Comparison of ENCODE assay signal across 8 cellular contexts in the genomic region with DNA sequence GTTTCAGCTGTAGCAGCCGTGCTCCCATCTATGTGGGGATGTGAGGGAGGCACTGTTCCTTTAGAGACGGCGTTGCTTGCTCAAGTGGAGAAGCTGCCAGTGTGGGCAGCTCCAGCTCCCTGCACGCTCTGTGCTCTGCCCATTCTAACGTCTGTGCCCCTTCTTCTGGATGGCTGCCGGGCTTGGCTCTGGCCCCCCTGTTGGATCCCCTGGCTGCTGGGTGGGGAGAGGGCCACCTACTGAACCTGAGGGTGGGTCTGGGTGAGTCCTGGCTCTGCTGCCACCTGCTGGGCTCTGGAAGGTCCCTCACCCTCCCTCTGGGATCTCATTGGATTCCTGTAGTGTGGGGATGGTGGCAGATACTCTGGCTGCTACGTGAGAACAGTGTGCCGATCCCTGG. TPM values are rescaled to one million over a fixed set of nuclear protein-coding genes. Genes with fewer than 3 reads are reported as not detected.
DNase-seq lines count a peak whose midpoint lies in the region; ATAC-seq and TF ChIP-seq lines count a peak whose summit lies in the region.

No MANE protein-coding gene starts in this region.

- H3K9me3 ChIP-seq in hepatocyte (ENCODE audit: low read depth) = no peaks in the 10 kb centered on the region

- H3K27me3 ChIP-seq in BJ (ENCODE audit: control insufficient read depth, insufficient read depth, low read length) = no peaks in the 10 kb centered on the region
- H3K27me3 ChIP-seq in hepatocyte = no peaks in the 10 kb centered on the region

- peaks cover 39% of the 10 kb centered on the region for H3K4me1 ChIP-seq in hepatocyte (ENCODE audit: insufficient read depth)

- H3K9me2 ChIP-seq in hepatocyte (replicated peaks; ENCODE audit: insufficient read depth) = no peaks in the 10 kb centered on the region

- no peak for ATAC-seq in GM21381 (IDR thresholded peaks at IDR 0.05; ENCODE audit: unreplicated experiment)

- TF ChIP-seq CTCF in BJ (IDR thresholded peaks at IDR 0.05; ENCODE audit: insufficient read depth, low read depth, low read length) (peak; percentile 82), GM20000 (IDR thresholded peaks at IDR 0.05; ENCODE audit: extremely low read depth, missing control alignments) (peak; percentile 19), hepatocyte (IDR thresholded peaks at IDR 0.05; ENCODE audit: poor library complexity) (peak; percentile 72)

- H3K4me3 ChIP-seq in BJ (ENCODE audit: low read depth, low read length) = no peak overlapping the region
- no peak overlapping the region for H3K4me3 ChIP-seq in hepatocyte

- H3K36me3 ChIP-seq in BJ (ENCODE audit: control insufficient read depth, insufficient read depth, low read length) = peaks cover 26% of the 10 kb centered on the region
- H3K36me3 ChIP-seq in hepatocyte (replicated peaks; ENCODE audit: insufficient read depth, low read depth) = no peaks in the 10 kb centered on the region

- peaks cover 23% of the 10 kb centered on the region for H4K20me1 ChIP-seq in hepatocyte (ENCODE audit: insufficient read depth, poor library complexity, severe bottlenecking)

- CTCF ChIA-PET in BJ (lab: Yijun Ruan, JAX) = interaction anchor here (0.7 to 2.1 kb wide), 8 partner anchors 9 to 489 kb away, joined by 3 to 8 read pairs (median 4); no protein-coding TSS in a partner anchor

- H3K4me2 ChIP-seq in hepatocyte = peak overlapping the region; percentile 34

- POLR2A ChIA-PET in BJ (lab: Charles Lee) = no interaction called here

- H3K79me2 ChIP-seq in hepatocyte = peaks cover 49% of the 10 kb centered on the region

- DNase-seq in BJ (ENCODE audit: low read depth) = no peak
- peak; percentile 73 for DNase-seq in GM20000 (ENCODE audit: low spot score)
- peak; percentile 27 for DNase-seq in RPMI7951 (ENCODE audit: low read depth)
- peak; percentile 82 for DNase-seq in hepatocyte (ENCODE audit: low spot score)
- DNase-seq in stimulated activated CD4-positive, alpha-beta T cell treated with anti-CD3 and anti-CD28 coated beads, Interleukin-15, amount 100 ng/mL, for 24 hours = peak; percentile 67
- DNase-seq in NCI-H2081 treated with DMSO at 0.1 percent for 48 hours (lab: John Stamatoyannopoulos, UW) = no peak

- WGBS in hepatocyte (ENCODE audit: low lambda C conversion rate, missing lambda C conversion rate) = 46% methylated on average over 7 of the region's 8 CpGs

- no peak overlapping the region for H2AFZ ChIP-seq in hepatocyte

- H3K27ac ChIP-seq in angular gyrus (ENCODE audit: low read depth, low read length) (peak overlapping the region; percentile 88), hepatocyte (peak overlapping the region; percentile 85)

RNA-seq across cellular contexts. Expression of a gene that starts 5.0 kb away (rescaled TPM):
- 85.9 and 152 TPM in 2 replicates for polyA plus RNA-seq in BJ (2011; rRNA removed)
- polyA minus RNA-seq in BJ (2011; rRNA and poly(A)+ RNA removed) = 78.9 and 95.6 TPM in 2 replicates
- 97.3 and 116 TPM in 2 replicates for total RNA-seq in RPMI7951 (2014; rRNA removed; shearing (Covaris generic))
- total RNA-seq in hepatocyte = 115 and 140 TPM in 2 replicates
- polyA plus RNA-seq in hepatocyte = 191 and 205 TPM in 2 replicates

RNA-seq across cellular contexts. Expression of a gene that starts 19.2 kb away (rescaled TPM):
- polyA plus RNA-seq in BJ (2011; rRNA removed) (0.10 and 0.12 TPM in 2 replicates), hepatocyte (0.32 and 0.42 TPM in 2 replicates)
- polyA minus RNA-seq in BJ (2011; rRNA and poly(A)+ RNA removed) = 0.05 TPM in 2 replicates
- 0.10 TPM in 1 of 2 replicates, not detected in the other for total RNA-seq in RPMI7951 (2014; rRNA removed; shearing (Covaris generic))
- total RNA-seq in hepatocyte = 1.00 and 1.3 TPM in 2 replicates

RNA-seq across cellular contexts. Expression of a gene that starts 34.3 kb away (rescaled TPM):
- polyA plus RNA-seq in BJ (2011; rRNA removed) (8.4 and 13.5 TPM in 2 replicates), hepatocyte (33.6 and 40.4 TPM in 2 replicates)
- 2.8 TPM in 2 replicates for polyA minus RNA-seq in BJ (2011; rRNA and poly(A)+ RNA removed)
- 5.9 and 9.8 TPM in 2 replicates for total RNA-seq in RPMI7951 (2014; rRNA removed; shearing (Covaris generic))
- total RNA-seq in hepatocyte = 17.1 and 20.3 TPM in 2 replicates

RNA-seq across cellular contexts. Expression of a gene that starts 43.1 kb away (rescaled TPM):
- not detected in 2 replicates for polyA plus RNA-seq in BJ (2011; rRNA removed)
- polyA minus RNA-seq in BJ (2011; rRNA and poly(A)+ RNA removed) = not detected in 2 replicates
- 0.12 and 0.49 TPM in 2 replicates for total RNA-seq in RPMI7951 (2014; rRNA removed; shearing (Covaris generic))
- total RNA-seq in hepatocyte = not detected in 2 replicates
- polyA plus RNA-seq in hepatocyte = 0.33 TPM in 1 of 2 replicates, not detected in the other

RNA-seq across cellular contexts. Expression of a gene that starts 48.6 kb away (rescaled TPM):
- polyA plus RNA-seq in BJ (2011; rRNA removed) (not detected in 2 replicates), hepatocyte (0.25 TPM in 1 of 2 replicates, not detected in the other)
- polyA minus RNA-seq in BJ (2011; rRNA and poly(A)+ RNA removed) = not detected in 2 replicates
- total RNA-seq in RPMI7951 (2014; rRNA removed; shearing (Covaris generic)) = 6.7 and 10.4 TPM in 2 replicates
- 0.24 and 0.50 TPM in 2 replicates for total RNA-seq in hepatocyte

Comparison
In these comparisons a context has a peak if more than half of its experiments do, and no peak if none do; other contexts are left out.
1. DNase-seq: peak in GM20000 (single experiment), RPMI7951 (single experiment), hepatocyte (single experiment) and stimulated activated CD4-positive, alpha-beta T cell treated with anti-CD3 and anti-CD28 coated beads, Interleukin-15, amount 100 ng/mL, for 24 hours (single experiment); none in BJ (single experiment) and NCI-H2081 treated with DMSO at 0.1 percent for 48 hours (single experiment).
2. CTCF ChIP-seq: peak in every context shown above with its lines; median percentile 82 in BJ; 72 in hepatocyte; 19 in GM20000.